2 cellular contexts compared by ENCODE assay signal in genomic region chr6:3398755-3399671, GRCh38.
TF ChIP-seq lines count a peak whose summit lies in the region.

No MANE protein-coding gene starts in this region.

TF ChIP-seq in K562, 482 proteins besides CTCF, POLR2A, EP300 and RAD21:
- no peak for TF ChIP-seq TCF3 (CRISPR knock-in tag; IDR thresholded peaks at IDR 0.05)
- no peak for TF ChIP-seq TAF15 (IDR thresholded peaks at IDR 0.05; ENCODE audit: low read depth, low read length)
- no peak for TF ChIP-seq PATZ1 (CRISPR knock-in tag; IDR thresholded peaks at IDR 0.05; ENCODE audit: borderline replicate concordance)
- no peak for TF ChIP-seq ETV5 (CRISPR knock-in tag; IDR thresholded peaks at IDR 0.05; ENCODE audit: low read depth)
- peak; percentile 48 for TF ChIP-seq ZNF121 (CRISPR knock-in tag; conservative IDR thresholded peaks at IDR 0.05)
- no peak for TF ChIP-seq ZNF717 (CRISPR knock-in tag; IDR thresholded peaks at IDR 0.05)
- no peak for TF ChIP-seq VEZF1 (CRISPR knock-in tag; IDR thresholded peaks at IDR 0.05)

TF ChIP-seq in liver, 16 proteins besides CTCF, POLR2A, EP300 and RAD21:
- TF ChIP-seq ZBTB33 (IDR thresholded peaks at IDR 0.05) (no peak), SP1 (IDR thresholded peaks at IDR 0.05) (no peak), HNF4A (conservative IDR thresholded peaks at IDR 0.05) (peak in 1 of 2 donors; percentile 5), YY1 (IDR thresholded peaks at IDR 0.05) (peak; percentile 33), MAX (IDR thresholded peaks at IDR 0.05) (no peak), TAF1 (conservative IDR thresholded peaks at IDR 0.05) (no peak), FOXA1 (IDR thresholded peaks at IDR 0.05) (no peak), FOXA2 (IDR thresholded peaks at IDR 0.05) (no peak), RXRA (IDR thresholded peaks at IDR 0.05) (peak in 1 of 2 donors; percentile 6), REST (IDR thresholded peaks at IDR 0.05) (no peak), HNF4G (IDR thresholded peaks at IDR 0.05) (no peak), GABPA (IDR thresholded peaks at IDR 0.05 in 1 of 2, conservative IDR thresholded peaks at IDR 0.05 in 1 of 2) (no peak), ATF3 (IDR thresholded peaks at IDR 0.05) (no peak), JUND (IDR thresholded peaks at IDR 0.05) (no peak), EGR1 (IDR thresholded peaks at IDR 0.05; ENCODE audit: low read depth in 2 of 2) (no peak), NR2F2 (IDR thresholded peaks at IDR 0.05) (no peak)
